Comparison of ENCODE assay signal across 8 cellular contexts in genomic region chr5:32329395-32329834, GRCh38.
A peak's percentile ranks its signal among the peaks of the same experiment; 100 is the strongest.
DNase-seq lines count a peak whose midpoint lies in the region; TF ChIP-seq lines count a peak whose summit lies in the region.

No MANE protein-coding gene starts in this region.

- no peaks in the 10 kb centered on the region for H3K36me3 ChIP-seq in HEK293 (ENCODE audit: control insufficient read depth in 2 of 2, insufficient read depth in 1 of 2, low read length in 2 of 2)

- 0 out of 2 replicates have a peak, but pooled peaks cover 3% of the 10 kb centered on the region for H3K4me1 ChIP-seq in HEK293 (ENCODE audit: control insufficient read depth, insufficient read depth, low read length)

- H3K9me3 ChIP-seq in HEK293 (ENCODE audit: control insufficient read depth, insufficient read depth, low read depth, low read length) = no peaks in the 10 kb centered on the region

- CTCF ChIA-PET in HEK293 (lab: Yijun Ruan, JAX) = interaction anchor here (0.6 to 5.1 kb wide), 33 partner anchors 9 to 520 kb away, joined by 3 to 86 read pairs (median 4); no protein-coding TSS in a partner anchor

- TF ChIP-seq CTCF in HEK293 (tag by site-specific recombination; IDR thresholded peaks at IDR 0.05) (peak; percentile 88), NB4 (IDR thresholded peaks at IDR 0.05; ENCODE audit: low read depth, low read length) (peak; percentile 78), VCaP (conservative IDR thresholded peaks at IDR 0.05) (peak; percentile 84), cardiac fibroblast (IDR thresholded peaks at IDR 0.05; ENCODE audit: low read depth, low read length) (peak; percentile 87)

- TF ChIP-seq POLR2A in NB4 (IDR thresholded peaks at IDR 0.05; ENCODE audit: extremely low read depth, insufficient read length) = no peak

- POLR2A ChIA-PET in HEK293 (lab: Yijun Ruan, JAX) = interaction anchor here (1.0 kb wide), 1 partner anchor 97 kb away, joined by 5 read pairs; no protein-coding TSS in a partner anchor

- H3K27ac ChIP-seq in HEK293 (ENCODE audit: extremely low read depth, low read depth, low read length) (no peak overlapping the region), VCaP (peak overlapping the region; percentile 91)

- DNase-seq in NCI-H1417 (lab: John Stamatoyannopoulos, UW) = peak; percentile 20 to 72 (median 66)
- DNase-seq in NCI-H1417 treated with DMSO at 0.1 percent for 48 hours (lab: John Stamatoyannopoulos, UW) = no peak
- peak; percentile 77 for DNase-seq in NB4 (ENCODE audit: low read depth)
- DNase-seq in cardiac fibroblast (ENCODE audit: low read depth in 2 of 2) = peak; percentile 79 to 80
- peak; percentile 74 for DNase-seq in kidney glomerular epithelial cell (lab: John Stamatoyannopoulos, UW)
- peak; percentile 30 to 52 for DNase-seq in stimulated activated CD4-positive, alpha-beta T cell treated with anti-CD3 and anti-CD28 coated beads, Interleukin-4, amount 100 ng/mL, for 48 hours (ENCODE audit: low read depth in 2 of 2)

- H3K4me3 ChIP-seq in HEK293 (ENCODE audit: low read depth, low read length) (no peak overlapping the region), NB4 (ENCODE audit: low read depth, low read length) (no peak overlapping the region), cardiac fibroblast (replicated peaks in 1 of 2; ENCODE audit: low read depth in 2 of 2, low read length in 2 of 2) (no peak overlapping the region)

TF ChIP-seq in HEK293, 187 proteins besides CTCF, POLR2A, EP300 and RAD21 (continues in another document):
- TF ChIP-seq, protein P1, sequence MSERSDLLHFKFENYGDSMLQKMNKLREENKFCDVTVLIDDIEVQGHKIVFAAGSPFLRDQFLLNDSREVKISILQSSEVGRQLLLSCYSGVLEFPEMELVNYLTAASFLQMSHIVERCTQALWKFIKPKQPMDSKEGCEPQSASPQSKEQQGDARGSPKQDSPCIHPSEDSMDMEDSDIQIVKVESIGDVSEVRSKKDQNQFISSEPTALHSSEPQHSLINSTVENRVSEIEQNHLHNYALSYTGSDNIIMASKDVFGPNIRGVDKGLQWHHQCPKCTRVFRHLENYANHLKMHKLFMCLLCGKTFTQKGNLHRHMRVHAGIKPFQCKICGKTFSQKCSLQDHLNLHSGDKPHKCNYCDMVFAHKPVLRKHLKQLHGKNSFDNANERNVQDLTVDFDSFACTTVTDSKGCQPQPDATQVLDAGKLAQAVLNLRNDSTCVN (tag by site-specific recombination; optimal IDR thresholded peaks at IDR 0.05) = peak; percentile 20
- TF ChIP-seq ZNF560 (tag by site-specific recombination; IDR thresholded peaks at IDR 0.05; ENCODE audit: borderline replicate concordance) = no peak
- no peak for TF ChIP-seq ZNF248 (tag by site-specific recombination; IDR thresholded peaks at IDR 0.05)
- TF ChIP-seq ZNF621 (tag by site-specific recombination; IDR thresholded peaks at IDR 0.05) = no peak
- no peak for TF ChIP-seq ZNF585B (tag by site-specific recombination; IDR thresholded peaks at IDR 0.05)
- no peak for TF ChIP-seq ZNF37A (tag by site-specific recombination; IDR thresholded peaks at IDR 0.05)
- peak; percentile 98 for TF ChIP-seq ZNF768 (tag by site-specific recombination; IDR thresholded peaks at IDR 0.05)
- no peak for TF ChIP-seq IKZF3 (tag by site-specific recombination; IDR thresholded peaks at IDR 0.05)
- no peak for TF ChIP-seq KLF1 (tag by site-specific recombination; IDR thresholded peaks at IDR 0.05)
- TF ChIP-seq ZNF140 (tag by site-specific recombination; IDR thresholded peaks at IDR 0.05) = no peak
- peak; percentile 40; the same call in 1 of the 2 replicates for TF ChIP-seq ZSCAN30 (tag by site-specific recombination; IDR thresholded peaks at IDR 0.05)
- TF ChIP-seq ZNF501 (tag by site-specific recombination; IDR thresholded peaks at IDR 0.05) = 0 out of 2 replicates have a peak, but pooled peaks have one; percentile 28
- no peak for TF ChIP-seq ZNF785 (tag by site-specific recombination; IDR thresholded peaks at IDR 0.05)
- 0 out of 2 replicates have a peak, but pooled peaks have one; percentile 26 for TF ChIP-seq TRIM28 (IDR thresholded peaks at IDR 0.05; ENCODE audit: borderline replicate concordance, low read length)
- TF ChIP-seq, protein P2, sequence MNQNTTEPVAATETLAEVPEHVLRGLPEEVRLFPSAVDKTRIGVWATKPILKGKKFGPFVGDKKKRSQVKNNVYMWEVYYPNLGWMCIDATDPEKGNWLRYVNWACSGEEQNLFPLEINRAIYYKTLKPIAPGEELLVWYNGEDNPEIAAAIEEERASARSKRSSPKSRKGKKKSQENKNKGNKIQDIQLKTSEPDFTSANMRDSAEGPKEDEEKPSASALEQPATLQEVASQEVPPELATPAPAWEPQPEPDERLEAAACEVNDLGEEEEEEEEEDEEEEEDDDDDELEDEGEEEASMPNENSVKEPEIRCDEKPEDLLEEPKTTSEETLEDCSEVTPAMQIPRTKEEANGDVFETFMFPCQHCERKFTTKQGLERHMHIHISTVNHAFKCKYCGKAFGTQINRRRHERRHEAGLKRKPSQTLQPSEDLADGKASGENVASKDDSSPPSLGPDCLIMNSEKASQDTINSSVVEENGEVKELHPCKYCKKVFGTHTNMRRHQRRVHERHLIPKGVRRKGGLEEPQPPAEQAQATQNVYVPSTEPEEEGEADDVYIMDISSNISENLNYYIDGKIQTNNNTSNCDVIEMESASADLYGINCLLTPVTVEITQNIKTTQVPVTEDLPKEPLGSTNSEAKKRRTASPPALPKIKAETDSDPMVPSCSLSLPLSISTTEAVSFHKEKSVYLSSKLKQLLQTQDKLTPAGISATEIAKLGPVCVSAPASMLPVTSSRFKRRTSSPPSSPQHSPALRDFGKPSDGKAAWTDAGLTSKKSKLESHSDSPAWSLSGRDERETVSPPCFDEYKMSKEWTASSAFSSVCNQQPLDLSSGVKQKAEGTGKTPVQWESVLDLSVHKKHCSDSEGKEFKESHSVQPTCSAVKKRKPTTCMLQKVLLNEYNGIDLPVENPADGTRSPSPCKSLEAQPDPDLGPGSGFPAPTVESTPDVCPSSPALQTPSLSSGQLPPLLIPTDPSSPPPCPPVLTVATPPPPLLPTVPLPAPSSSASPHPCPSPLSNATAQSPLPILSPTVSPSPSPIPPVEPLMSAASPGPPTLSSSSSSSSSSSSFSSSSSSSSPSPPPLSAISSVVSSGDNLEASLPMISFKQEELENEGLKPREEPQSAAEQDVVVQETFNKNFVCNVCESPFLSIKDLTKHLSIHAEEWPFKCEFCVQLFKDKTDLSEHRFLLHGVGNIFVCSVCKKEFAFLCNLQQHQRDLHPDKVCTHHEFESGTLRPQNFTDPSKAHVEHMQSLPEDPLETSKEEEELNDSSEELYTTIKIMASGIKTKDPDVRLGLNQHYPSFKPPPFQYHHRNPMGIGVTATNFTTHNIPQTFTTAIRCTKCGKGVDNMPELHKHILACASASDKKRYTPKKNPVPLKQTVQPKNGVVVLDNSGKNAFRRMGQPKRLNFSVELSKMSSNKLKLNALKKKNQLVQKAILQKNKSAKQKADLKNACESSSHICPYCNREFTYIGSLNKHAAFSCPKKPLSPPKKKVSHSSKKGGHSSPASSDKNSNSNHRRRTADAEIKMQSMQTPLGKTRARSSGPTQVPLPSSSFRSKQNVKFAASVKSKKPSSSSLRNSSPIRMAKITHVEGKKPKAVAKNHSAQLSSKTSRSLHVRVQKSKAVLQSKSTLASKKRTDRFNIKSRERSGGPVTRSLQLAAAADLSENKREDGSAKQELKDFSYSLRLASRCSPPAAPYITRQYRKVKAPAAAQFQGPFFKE (tag by site-specific recombination; IDR thresholded peaks at IDR 0.05; ENCODE audit: borderline replicate concordance) = no peak
- TF ChIP-seq ZNF2 (tag by site-specific recombination; IDR thresholded peaks at IDR 0.05) = peak; percentile 32; the same call in 1 of the 2 replicates
- TF ChIP-seq ZNF513 (tag by site-specific recombination; IDR thresholded peaks at IDR 0.05) = no peak
- no peak for TF ChIP-seq ZFP37 (tag by site-specific recombination; IDR thresholded peaks at IDR 0.05)
- no peak for TF ChIP-seq ZNF274 (IDR thresholded peaks at IDR 0.05; ENCODE audit: low read length)
- TF ChIP-seq ZNF274 (tag by site-specific recombination; IDR thresholded peaks at IDR 0.05; ENCODE audit: borderline replicate concordance) = no peak
- no peak for TF ChIP-seq WT1 (tag by site-specific recombination; IDR thresholded peaks at IDR 0.05)
- no peak for TF ChIP-seq ZNF148 (tag by site-specific recombination; IDR thresholded peaks at IDR 0.05; ENCODE audit: borderline replicate concordance)
- TF ChIP-seq PRDM1 (tag by site-specific recombination; IDR thresholded peaks at IDR 0.05) = no peak
